Comparison of ENCODE assay signal across 2 cellular contexts in genomic region chr12:124664395-124665111, GRCh38.
A peak's percentile ranks its signal among the peaks of the same experiment; 100 is the strongest.
TF ChIP-seq lines count a peak whose summit lies in the region.

No MANE protein-coding gene starts in this region.

TF ChIP-seq in K562, 482 proteins besides CTCF, POLR2A, EP300 and RAD21 (continued from another document):
- TF ChIP-seq HEY1 (CRISPR knock-in tag; IDR thresholded peaks at IDR 0.05; ENCODE audit: borderline replicate concordance) (no peak), RBM25 (IDR thresholded peaks at IDR 0.05; ENCODE audit: low read depth, low read length, severe bottlenecking) (peak; percentile 57), ATF7 (IDR thresholded peaks at IDR 0.05) (0 out of 2 replicates have a peak, but pooled peaks have one; percentile 30), ZFP1 (CRISPR knock-in tag; IDR thresholded peaks at IDR 0.05) (no peak), GATA2 (CRISPR knock-in tag; IDR thresholded peaks at IDR 0.05) (no peak), CEBPB (tag; IDR thresholded peaks at IDR 0.05) (peak; percentile 18; the same call in 1 of the 2 replicates)

TF ChIP-seq in HepG2, 621 proteins besides CTCF, POLR2A, EP300 and RAD21:
- TF ChIP-seq AKNA (CRISPR knock-in tag; IDR thresholded peaks at IDR 0.05; ENCODE audit: borderline replicate concordance) (no peak), CEBPB (IDR thresholded peaks at IDR 0.05; ENCODE audit: borderline replicate concordance, low read depth, low read length) (0 out of 2 replicates have a peak, but pooled peaks have one; percentile 19), MXD4 (CRISPR knock-in tag; IDR thresholded peaks at IDR 0.05) (no peak)
